16 cellular contexts compared by ENCODE assay signal in genomic region chr2:23624915-23625314, GRCh38.
DNase-seq lines count a peak whose midpoint lies in the region; ATAC-seq and TF ChIP-seq lines count a peak whose summit lies in the region.
"Had no signal": no experiment of that assay in that cellular context is flagged by ENCODE, and none has a peak within 500 bp of the region (broad histone marks: within the 10 kb centered on the region; RNA-seq: fewer than 3 reads in every experiment).

No MANE protein-coding gene starts in this region.

- ATAC-seq in lower lobe of right lung (no peak), gastrocnemius medialis (peak; percentile 87 to 91), HG02852 (IDR thresholded peaks at IDR 0.05; ENCODE audit: unreplicated experiment) (no peak)

- H3K27ac ChIP-seq in lower lobe of right lung (no peak overlapping the region), gastrocnemius medialis (peak overlapping the region in 3 of 4 donors; percentile 59 to 75 (median 65))
- H3K27ac ChIP-seq: BLaER1 had no signal

- peaks cover 5% of the 10 kb centered on the region for H3K9me3 ChIP-seq in MG63
- no peaks in the 10 kb centered on the region for H3K9me3 ChIP-seq in lower lobe of right lung
- no peaks in the 10 kb centered on the region for H3K9me3 ChIP-seq in gastrocnemius medialis

- intact Hi-C loops in lower lobe of right lung (cut with DNase I): no loop called here
- intact Hi-C loops in gastrocnemius medialis (cut with DNase I; ENCODE audit: low total_unique reads): no loop called here

- H3K4me3 ChIP-seq in MG63 (no peak overlapping the region), choroid plexus epithelial cell (ENCODE audit: low read depth, low read length) (no peak overlapping the region), lower lobe of right lung (no peak overlapping the region), gastrocnemius medialis (no peak overlapping the region)
- H3K4me3 ChIP-seq: BLaER1 had no signal

- H3K36me3 ChIP-seq in MG63 (no peaks in the 10 kb centered on the region), lower lobe of right lung (no peaks in the 10 kb centered on the region), gastrocnemius medialis (no peaks in the 10 kb centered on the region)
- H3K36me3 ChIP-seq: BLaER1 had no signal

- H3K4me1 ChIP-seq in lower lobe of right lung (no peaks in the 10 kb centered on the region), gastrocnemius medialis (peaks cover 11 to 14% of the 10 kb centered on the region in 2 donors)

- no peak for TF ChIP-seq CTCF in choroid plexus epithelial cell (conservative IDR thresholded peaks at IDR 0.05; ENCODE audit: low read depth, low read length)
- no peak for TF ChIP-seq CTCF in lower lobe of right lung (IDR thresholded peaks at IDR 0.05)
- TF ChIP-seq CTCF in gastrocnemius medialis (IDR thresholded peaks at IDR 0.05 in 4 of 5, conservative IDR thresholded peaks at IDR 0.05 in 1 of 5): no peak

- TF ChIP-seq POLR2A in gastrocnemius medialis (IDR thresholded peaks at IDR 0.05): no peak

- no peaks in the 10 kb centered on the region for H3K27me3 ChIP-seq in MG63
- no peaks in the 10 kb centered on the region for H3K27me3 ChIP-seq in lower lobe of right lung (ENCODE audit: low read depth)
- H3K27me3 ChIP-seq in gastrocnemius medialis: no peaks in the 10 kb centered on the region

- DNase-seq in MG63 (peak; percentile 6), choroid plexus epithelial cell (ENCODE audit: low read depth) (peak; percentile 4), lower lobe of right lung (peak; percentile 2), gastrocnemius medialis (peak; percentile 68 to 85), NCI-H2029 (lab: John Stamatoyannopoulos, UW) (no peak), RPMI8226 (no peak), NCI-H524 (lab: John Stamatoyannopoulos, UW) (no peak)
- DNase-seq: 8988T; CD4-positive, alpha-beta memory T cell; DMS153; DMS79 treated with DMSO at 0.1 percent for 48 hours; GF-D8; GOT3; HFFc6 had no signal

- in situ Hi-C loops in gastrocnemius medialis (cut with MboI; ENCODE audit: low sequenced_read_pairs in 4 of 4): no loop called here

Comparison
In these comparisons a context has a peak if more than half of its experiments do, and no peak if none do; other contexts are left out.
1. DNase-seq: peak in MG63 (single experiment), choroid plexus epithelial cell (single experiment), lower lobe of right lung (single experiment) and gastrocnemius medialis (2 of 2); none in NCI-H2029 (single experiment), RPMI8226 (single experiment) and NCI-H524 (0 of 2).
2. ATAC-seq: peak in gastrocnemius medialis (2 of 2); none in lower lobe of right lung (0 of 2) and HG02852 (single experiment).